8 cellular contexts compared by ENCODE assay signal in genomic region chr1:17550684-17551584, GRCh38. TPM values are rescaled to one million over a fixed set of nuclear protein-coding genes. Genes with fewer than 3 reads are reported as not detected.
DNase-seq lines count a peak whose midpoint lies in the region; ATAC-seq and TF ChIP-seq lines count a peak whose summit lies in the region.

No MANE protein-coding gene starts in this region.

- no peaks in the 10 kb centered on the region for H4K20me1 ChIP-seq in OCI-LY3 (ENCODE audit: insufficient read depth, low read length)

- peak; percentile 14 for ATAC-seq in left ventricle myocardium superior
- no peak for ATAC-seq in HG03432 (IDR thresholded peaks at IDR 0.05; ENCODE audit: unreplicated experiment)

- H3K27me3 ChIP-seq in OCI-LY3 (ENCODE audit: low read depth, low read length) (no peaks in the 10 kb centered on the region), spleen (replicated peaks in 1 of 7) (no peaks in the 10 kb centered on the region)

- H3K36me3 Mint-ChIP-seq in activated CD4-positive, alpha-beta T cell treated with anti-CD3 and anti-CD28 coated beads, Interleukin-2, amount 10 ng/mL, durations not matched to agents 24 days and 14 days (ENCODE audit: low read depth) = no peaks in the 10 kb centered on the region

- H3K27ac ChIP-seq in HEK293 (ENCODE audit: extremely low read depth, low read depth, low read length) (no peak overlapping the region), OCI-LY3 (ENCODE audit: low read length) (no peak overlapping the region), spleen (peak overlapping the region in 7 of 8 donors; percentile 37 to 73 (median 52))

- peak overlapping the region; percentile 52 for H3K4me2 ChIP-seq in OCI-LY3 (ENCODE audit: low read length)

- H3K9me3 Mint-ChIP-seq in activated CD4-positive, alpha-beta T cell treated with anti-CD3 and anti-CD28 coated beads, Interleukin-2, amount 10 ng/mL, durations not matched to agents 24 days and 14 days = no peaks in the 10 kb centered on the region

- H3K4me3 Mint-ChIP-seq in activated CD4-positive, alpha-beta T cell treated with anti-CD3 and anti-CD28 coated beads, Interleukin-2, amount 10 ng/mL, durations not matched to agents 24 days and 14 days = no peak overlapping the region

- H3K36me3 ChIP-seq in HEK293 (ENCODE audit: control insufficient read depth in 2 of 2, insufficient read depth in 1 of 2, low read length in 2 of 2) (no peaks in the 10 kb centered on the region), OCI-LY3 (replicated peaks; ENCODE audit: low read depth, low read length) (no peaks in the 10 kb centered on the region), spleen (no peaks in the 10 kb centered on the region)

- peaks cover 4% of the 10 kb centered on the region; the same call in 1 of the 2 replicates for H3K4me1 ChIP-seq in HEK293 (ENCODE audit: control insufficient read depth, insufficient read depth, low read length)
- H3K4me1 ChIP-seq in OCI-LY3 (ENCODE audit: low read length) = peaks cover 36% of the 10 kb centered on the region
- H3K4me1 ChIP-seq in spleen = peaks cover 4 to 47% (median 21%) of the 10 kb centered on the region in 6 donors

- no peak overlapping the region for H3K27ac Mint-ChIP-seq in activated CD4-positive, alpha-beta T cell treated with anti-CD3 and anti-CD28 coated beads, Interleukin-2, amount 10 ng/mL, durations not matched to agents 24 days and 14 days

- H3K4me3 ChIP-seq in HEK293 (ENCODE audit: low read depth, low read length) = no peak overlapping the region
- H3K4me3 ChIP-seq in OCI-LY3 (ENCODE audit: low read length) = no peak overlapping the region
- H3K4me3 ChIP-seq in spleen = no peak overlapping the region

- TF ChIP-seq POLR2A in spleen (IDR thresholded peaks at IDR 0.05) = no peak

- no peak overlapping the region for H2AFZ ChIP-seq in OCI-LY3 (ENCODE audit: low read depth, low read length)

- no peak for DNase-seq in left ventricle myocardium superior
- no peak for DNase-seq in spleen
- no peak for DNase-seq in posterior vena cava (ENCODE audit: low spot score)
- no peak for DNase-seq in activated CD4-positive, alpha-beta T cell treated with anti-CD3 and anti-CD28 coated beads, Interleukin-2, amount 10 ng/mL, durations not matched to agents 24 days and 14 days
- no peak for DNase-seq in RKO (ENCODE audit: low spot score)

- H3K79me2 ChIP-seq in OCI-LY3 (ENCODE audit: low read length) = no peaks in the 10 kb centered on the region

- 61 to 71% (median 70%) methylated on average over 15 of the region's 15 CpGs for WGBS in spleen, 5 donors

- H3K4me1 Mint-ChIP-seq in activated CD4-positive, alpha-beta T cell treated with anti-CD3 and anti-CD28 coated beads, Interleukin-2, amount 10 ng/mL, durations not matched to agents 24 days and 14 days = no peaks in the 10 kb centered on the region

- peaks cover 12% of the 10 kb centered on the region for H3K27me3 Mint-ChIP-seq in activated CD4-positive, alpha-beta T cell treated with anti-CD3 and anti-CD28 coated beads, Interleukin-2, amount 10 ng/mL, durations not matched to agents 24 days and 14 days

- no peak for TF ChIP-seq CTCF in HEK293 (tag by site-specific recombination; IDR thresholded peaks at IDR 0.05)
- TF ChIP-seq CTCF in OCI-LY3 (IDR thresholded peaks at IDR 0.05; ENCODE audit: low read depth, low read length) = no peak
- no peak for TF ChIP-seq CTCF in spleen (IDR thresholded peaks at IDR 0.05 in 8 of 11, conservative IDR thresholded peaks at IDR 0.05 in 3 of 11)

- no peaks in the 10 kb centered on the region for H3K9me3 ChIP-seq in HEK293 (ENCODE audit: control insufficient read depth, insufficient read depth, low read depth, low read length)
- H3K9me3 ChIP-seq in OCI-LY3 (ENCODE audit: insufficient read depth, low read length) = no peaks in the 10 kb centered on the region
- no peaks in the 10 kb centered on the region for H3K9me3 ChIP-seq in spleen

- intact Hi-C loops in left ventricle myocardium superior (cut with micrococcal nuclease) (no loop called here), spleen (cut with DNase I; ENCODE audit: low total_unique reads) (no loop called here), posterior vena cava (cut with DNase I) (no loop called here)
- intact Hi-C loops in activated CD4-positive, alpha-beta T cell treated with anti-CD3 and anti-CD28 coated beads, Interleukin-2, amount 10 ng/mL, durations not matched to agents 24 days and 14 days (cut with micrococcal nuclease) = no loop called here

- CTCF ChIA-PET in HEK293 (lab: Yijun Ruan, JAX) = interaction anchor here (0.6 to 1.1 kb wide), 6 partner anchors 21 to 103 kb away, joined by 3 to 4 read pairs (median 4); no protein-coding TSS in a partner anchor

- POLR2A ChIA-PET in HEK293 (lab: Yijun Ruan, JAX) = interaction anchor here (0.6 to 3.1 kb wide), 3 partner anchors 10 to 44 kb away, joined by 3 to 13 read pairs (median 3); no protein-coding TSS in a partner anchor

- no peak overlapping the region for H3K9ac ChIP-seq in OCI-LY3 (ENCODE audit: low read length)

TF ChIP-seq in HEK293, 187 proteins besides CTCF, POLR2A, EP300 and RAD21:
- TF ChIP-seq ZNF600 (tag by site-specific recombination; IDR thresholded peaks at IDR 0.05) (0 out of 2 replicates have a peak, but pooled peaks have one; percentile 21), ZEB2 (tag by site-specific recombination; IDR thresholded peaks at IDR 0.05) (peak; percentile 53; the same call in 1 of the 2 replicates), ZFHX2 (tag by site-specific recombination; conservative IDR thresholded peaks at IDR 0.05) (peak; percentile 55), KLF1 (tag by site-specific recombination; IDR thresholded peaks at IDR 0.05) (peak; percentile 75), WT1 (tag by site-specific recombination; IDR thresholded peaks at IDR 0.05) (peak; percentile 19; the same call in 1 of the 2 replicates), GLIS1 (tag by site-specific recombination; IDR thresholded peaks at IDR 0.05) (peak; percentile 59), HOXC10 (CRISPR knock-in tag; IDR thresholded peaks at IDR 0.05) (no peak), SCRT1 (tag by site-specific recombination; IDR thresholded peaks at IDR 0.05; ENCODE audit: borderline replicate concordance) (no peak), EGR2 (tag by site-specific recombination; IDR thresholded peaks at IDR 0.05; ENCODE audit: low read depth) (peak; percentile 75; the same call in 1 of the 2 replicates), ZNF571 (tag by site-specific recombination; IDR thresholded peaks at IDR 0.05) (no peak), ZNF544 (tag by site-specific recombination; IDR thresholded peaks at IDR 0.05) (no peak), ZNF10 (tag by site-specific recombination; IDR thresholded peaks at IDR 0.05) (peak; percentile 92), ZNF664 (tag by site-specific recombination; IDR thresholded peaks at IDR 0.05) (peak; percentile 73; the same call in 1 of the 2 replicates), ZSCAN16 (tag by site-specific recombination; IDR thresholded peaks at IDR 0.05) (no peak)

RNA-seq across cellular contexts. Expression of gene ARHGEF10L, which starts 11.4 kb away (rescaled TPM):
- 54.9 TPM for total RNA-seq in left ventricle myocardium superior
- total RNA-seq in spleen = 10 to 100 TPM; 12.4 to 40.9 (median 23.6) TPM
- 10 to 100 TPM in 2 of 3 donors, 1 to 10 TPM in 1; 10.0 to 24.2 (median 12.5) TPM for polyA plus RNA-seq in spleen
- total RNA-seq in posterior vena cava = 100 to 1,000 TPM; 103 to 111 TPM
- not detected in 2 replicates for total RNA-seq in activated CD4-positive, alpha-beta T cell treated with anti-CD3 and anti-CD28 coated beads, Interleukin-2, amount 10 ng/mL, durations not matched to agents 24 days and 14 days

Comparison
In these comparisons a context has a peak if more than half of its experiments do, and no peak if none do; other contexts are left out.
1. H3K27ac ChIP-seq: peak in spleen (7 of 8); none in HEK293 (single experiment) and OCI-LY3 (single experiment).
2. RNA of gene ARHGEF10L, which starts 11.4 kb away (total RNA-seq): 103 to 111 TPM in posterior vena cava, 54.9 TPM in left ventricle myocardium superior (single experiment) and 12.4 to 40.9 TPM in spleen; not detected in activated CD4-positive, alpha-beta T cell treated with anti-CD3 and anti-CD28 coated beads, Interleukin-2, amount 10 ng/mL, durations not matched to agents 24 days and 14 days; every median in the first group is over 10 times any median in the second.